9 cellular contexts compared by ENCODE assay signal in genomic region chr9:131578778-131579504, GRCh38. TPM values are rescaled to one million over a fixed set of nuclear protein-coding genes. Genes with fewer than 3 reads are reported as not detected.
DNase-seq lines count a peak whose midpoint lies in the region; ATAC-seq and TF ChIP-seq lines count a peak whose summit lies in the region.
"Had no signal": no experiment of that assay in that cellular context is flagged by ENCODE, and none has a peak within 500 bp of the region (broad histone marks: within the 10 kb centered on the region; RNA-seq: fewer than 3 reads in every experiment).

No MANE protein-coding gene starts in this region.

- no peaks in the 10 kb centered on the region for H3K9me3 Mint-ChIP-seq in immature natural killer cell

- in situ Hi-C loops in transverse colon (cut with MboI; ENCODE audit: low pct_ligation_motif_present in 1 of 4, low pct_unique_long_range_greater_than_20kb in 1 of 4, low sequenced_read_pairs in 3 of 4) = no loop called here

- peaks cover 4 to 33% (median 5%) of the 10 kb centered on the region in 3 donors for H3K27me3 Mint-ChIP-seq in immature natural killer cell (ENCODE audit: low read depth in 3 of 3)

- no peak for TF ChIP-seq EP300 in transverse colon (IDR thresholded peaks at IDR 0.05; ENCODE audit: low read depth)

- 77 to 81% methylated on average over 9 to 24 of the region's 26 CpGs for WGBS in transverse colon (ENCODE audit: low coverage in 1 of 2), 2 donors
- 75 to 81% (median 76%) methylated on average over 24 to 26 of the region's 26 CpGs for WGBS in psoas muscle, 3 donors

- H3K4me1 ChIP-seq in transverse colon = no peaks in the 10 kb centered on the region
- H3K4me1 ChIP-seq in psoas muscle = peaks cover 8% of the 10 kb centered on the region

- no peak for TF ChIP-seq POLR2A in transverse colon (IDR thresholded peaks at IDR 0.05)

- H3K27ac Mint-ChIP-seq in immature natural killer cell = peak overlapping the region; percentile 82 to 89 (median 86)

- TF ChIP-seq CTCF in transverse colon (IDR thresholded peaks at IDR 0.05) (no peak), psoas muscle (IDR thresholded peaks at IDR 0.05) (no peak)

- no peak overlapping the region for H3K4me3 ChIP-seq in transverse colon
- no peak overlapping the region for H3K4me3 ChIP-seq in psoas muscle

- H3K27ac ChIP-seq in transverse colon (peak overlapping the region in 1 of 4 donors; percentile 8), psoas muscle (no peak overlapping the region)

- intact Hi-C loops in transverse colon (cut with DNase I; ENCODE audit: low total_unique reads) = no loop called here
- intact Hi-C loops in psoas muscle (cut with DNase I) = no loop called here

- no peak for ATAC-seq in psoas muscle

- H3K4me3 Mint-ChIP-seq in immature natural killer cell = peak overlapping the region; percentile 44 to 66 (median 53)

- H3K36me3 Mint-ChIP-seq in immature natural killer cell = peaks cover 7 to 14% (median 7%) of the 10 kb centered on the region in 3 donors

- H3K9me3 ChIP-seq in transverse colon = no peaks in the 10 kb centered on the region
- H3K9me3 ChIP-seq in psoas muscle = no peaks in the 10 kb centered on the region

- no peaks in the 10 kb centered on the region for H3K27me3 ChIP-seq in transverse colon
- no peaks in the 10 kb centered on the region for H3K27me3 ChIP-seq in psoas muscle (ENCODE audit: insufficient read depth in 3 of 3, low read length in 2 of 3)

- peaks cover 35 to 40% of the 10 kb centered on the region in 2 donors for H3K4me1 Mint-ChIP-seq in immature natural killer cell

- DNase-seq in activated gamma-delta T cell treated with Interleukin-2 at 50 U/mL for 16 hours (peak; percentile 61), activated gamma-delta T cell (lab: John Stamatoyannopoulos, UW) (no peak), immature natural killer cell (peak; percentile 38 to 50 (median 39)), transverse colon (peak; percentile 35), NCI-H2171 treated with DMSO at 0.1 percent for 48 hours (lab: John Stamatoyannopoulos, UW) (no peak), AG08395 (ENCODE audit: low spot score) (no peak), psoas muscle (no peak)
- peak; percentile 51 for DNase-seq in activated CD4-positive, alpha-beta T cell treated with anti-CD3 and anti-CD28 coated beads, Interleukin-2, amount 50 U/mL, for 1 hour

- peaks cover 0 to 46% (median 15%) of the 10 kb centered on the region in 4 donors for H3K36me3 ChIP-seq in transverse colon
- H3K36me3 ChIP-seq in psoas muscle (ENCODE audit: insufficient read depth in 1 of 2, low read depth in 1 of 2) = peaks cover 11 to 100% of the 10 kb centered on the region in 2 donors

RNA-seq across cellular contexts. Expression of gene PRRT1B, which starts 33.6 kb away (rescaled TPM):
- polyA plus RNA-seq in immature natural killer cell = not detected
- total RNA-seq in transverse colon = 10 to 100 TPM in 1 of 4 donors, 1 to 10 TPM in 2, not detected in 1; 1.6 to 12.3 (median 5.7) TPM
- not detected for total RNA-seq in psoas muscle
- not detected for polyA plus RNA-seq in psoas muscle
- total RNA-seq: M059J had no signal

RNA-seq across cellular contexts. Expression of gene UCK1, which starts 47.9 kb away (rescaled TPM):
- 10 to 100 TPM; 27.3 to 34.7 (median 33.7) TPM for polyA plus RNA-seq in immature natural killer cell
- total RNA-seq in transverse colon = 10 to 100 TPM; 10.5 to 63.6 (median 35.3) TPM
- 10 to 100 TPM; 16.8 to 40.0 (median 21.8) TPM for total RNA-seq in psoas muscle
- polyA plus RNA-seq in psoas muscle = 10 to 100 TPM; 37.8 to 75.6 (median 47.4) TPM

Comparison
In these comparisons a context has a peak if more than half of its experiments do, and no peak if none do; other contexts are left out.
1. DNase-seq: peak in activated gamma-delta T cell treated with Interleukin-2 at 50 U/mL for 16 hours (single experiment), activated CD4-positive, alpha-beta T cell treated with anti-CD3 and anti-CD28 coated beads, Interleukin-2, amount 50 U/mL, for 1 hour (single experiment), immature natural killer cell (3 of 3) and transverse colon (single experiment); none in activated gamma-delta T cell (single experiment), NCI-H2171 treated with DMSO at 0.1 percent for 48 hours (single experiment), AG08395 (single experiment) and psoas muscle (0 of 2).